Comparison of ENCODE assay signal across 8 cellular contexts in genomic region chr20:4891997-4892396, GRCh38.
"Had no signal": no experiment of that assay in that cellular context is flagged by ENCODE, and none has a peak within 500 bp of the region (broad histone marks: within the 10 kb centered on the region; RNA-seq: fewer than 3 reads in every experiment).

No MANE protein-coding gene starts in this region.

- H3K27me3 Mint-ChIP-seq: IgD-negative memory B cell had no signal

- H3K4me3 Mint-ChIP-seq: IgD-negative memory B cell had no signal

- FAIRE-seq: HTR-8/SVneo had no signal

- H3K9me3 ChIP-seq: HAP-1 had no signal

- H3K36me3 ChIP-seq: HAP-1 had no signal

- H3K4me1 ChIP-seq: HAP-1 had no signal

- H3K4me3 ChIP-seq: GM23248, HAP-1 had no signal

- DNase-seq: GM23248, GOT3, H7, KG1 had no signal

- H3K9me3 Mint-ChIP-seq: IgD-negative memory B cell had no signal

- ATAC-seq: HCT116 had no signal

- H3K27ac ChIP-seq: GM23248 had no signal
